15 cellular contexts compared by ENCODE assay signal in the genomic region with DNA sequence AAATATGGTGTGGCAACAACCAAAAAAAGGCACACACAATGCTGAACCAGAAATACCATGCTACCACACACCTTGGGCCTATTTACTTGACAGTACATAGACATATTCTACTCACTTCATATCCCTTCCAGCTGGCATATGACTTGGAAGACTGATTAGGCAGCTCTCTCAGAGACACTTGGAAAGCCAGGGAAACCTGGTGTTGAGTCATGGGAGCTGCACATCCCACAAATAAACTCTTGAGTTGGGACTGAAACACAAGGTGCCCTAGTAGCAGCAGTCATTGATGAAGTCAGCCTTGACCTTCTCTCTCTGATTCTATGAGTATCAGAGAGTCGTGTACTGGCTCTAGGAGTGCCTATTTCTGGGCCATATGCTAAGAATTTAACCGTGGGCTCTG.
"Had no signal": no experiment of that assay in that cellular context is flagged by ENCODE, and none has a peak within 500 bp of the region (broad histone marks: within the 10 kb centered on the region; RNA-seq: fewer than 3 reads in every experiment).

No MANE protein-coding gene starts in this region.

- ATAC-seq: esophagus mucosa; naive thymus-derived CD4-positive, alpha-beta T cell had no signal

- H3K36me3 ChIP-seq: colonic mucosa, heart right ventricle, thyroid gland had no signal

- H3K4me1 ChIP-seq: colonic mucosa, heart right ventricle, parathyroid adenoma, thyroid gland had no signal

- H3K4me3 ChIP-seq: colonic mucosa, heart right ventricle, thyroid gland had no signal

- H3K79me2 ChIP-seq: parathyroid adenoma had no signal

- H3K9ac ChIP-seq: parathyroid adenoma had no signal

- H3K27me3 ChIP-seq: colonic mucosa, heart right ventricle, thyroid gland had no signal

- DNase-seq: colonic mucosa; effector CD4-positive, alpha-beta T cell; endodermal cell; heart right ventricle; hypothalamus; left cardiac atrium; naive thymus-derived CD4-positive, alpha-beta T cell; nephron progenitor cell; right cardiac atrium; small intestine; stimulated activated CD4-positive, alpha-beta T cell treated with anti-CD3 and anti-CD28 coated beads, Interleukin-12 subunit alpha, Interleukin-12 subunit beta, amount 100 ng/mL, for 4 hours; stimulated activated naive CD4-positive, alpha-beta T cell treated with Interleukin-2 at 50 U/mL for 16 hours; thyroid gland had no signal

- H3K27ac ChIP-seq: colonic mucosa, heart right ventricle, parathyroid adenoma, thyroid gland had no signal

- H3K9me3 ChIP-seq: colonic mucosa, heart right ventricle, thyroid gland had no signal
